In the genomic region with DNA sequence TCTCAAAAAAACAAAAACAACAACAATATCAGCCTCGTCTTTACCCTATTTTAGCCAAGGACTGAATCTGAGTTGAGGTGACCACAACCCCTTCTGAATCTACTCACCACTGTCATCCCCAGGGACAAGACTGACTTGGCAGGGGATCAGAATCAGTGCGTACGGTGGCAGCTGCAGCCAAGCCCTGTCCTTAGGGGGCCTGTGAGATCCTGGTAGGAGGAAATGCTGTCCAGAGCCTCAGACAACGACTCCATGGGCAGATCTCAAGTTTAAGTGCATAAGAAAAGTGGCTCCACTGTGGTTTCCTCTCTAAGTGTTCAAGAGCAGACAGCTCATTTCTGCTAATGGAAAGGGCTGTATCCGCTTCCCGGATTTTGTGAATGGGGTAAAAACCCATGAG, we compare ENCODE assay signal across 16 cellular contexts. TPM values are rescaled to one million over a fixed set of nuclear protein-coding genes. Genes with fewer than 3 reads are reported as not detected.
DNase-seq lines count a peak whose midpoint lies in the region; ATAC-seq and TF ChIP-seq lines count a peak whose summit lies in the region.
"Had no signal": no experiment of that assay in that cellular context is flagged by ENCODE, and none has a peak within 500 bp of the region (broad histone marks: within the 10 kb centered on the region; RNA-seq: fewer than 3 reads in every experiment).

No MANE protein-coding gene starts in this region.

- no peaks in the 10 kb centered on the region for H3K27me3 ChIP-seq in upper lobe of right lung
- H3K27me3 ChIP-seq: hepatocyte had no signal

- no peak for TF ChIP-seq CTCF in fibroblast of mammary gland (conservative IDR thresholded peaks at IDR 0.05; ENCODE audit: control insufficient read depth, insufficient read depth, low read depth, low read length)
- no peak for TF ChIP-seq CTCF in upper lobe of right lung (IDR thresholded peaks at IDR 0.05)

- intact Hi-C loops in upper lobe of right lung (cut with DNase I), result no loop called here

- no peak overlapping the region for H3K4me3 ChIP-seq in fibroblast of mammary gland (ENCODE audit: control insufficient read depth, low read depth, low read length)
- H3K4me3 ChIP-seq in upper lobe of right lung, result no peak overlapping the region
- H3K4me3 ChIP-seq: hepatocyte had no signal

- H3K4me1 ChIP-seq in upper lobe of right lung, result no peaks in the 10 kb centered on the region

- no peak overlapping the region for H3K27ac ChIP-seq in upper lobe of right lung
- H3K27ac ChIP-seq: hepatocyte had no signal

- ATAC-seq in upper lobe of right lung (peak; percentile 29), GM18517 (IDR thresholded peaks at IDR 0.05; ENCODE audit: unreplicated experiment) (no peak)
- ATAC-seq: Panc1; stimulated activated effector memory CD8-positive, alpha-beta T cell treated with anti-CD3 and anti-CD28 coated beads, Interleukin-12 subunit alpha, Interleukin-12 subunit beta, amount 100 ng/mL, for 72 hours had no signal

- H3K9me3 ChIP-seq in upper lobe of right lung, result no peaks in the 10 kb centered on the region

- DNase-seq in NCI-H82 (lab: John Stamatoyannopoulos, UW) (peak; percentile 21), NCI-H82 treated with DMSO at 0.1 percent for 48 hours (lab: John Stamatoyannopoulos, UW; ENCODE audit: unreplicated experiment) (no peak), NCI-H2107 treated with DMSO at 0.1 percent for 48 hours (lab: John Stamatoyannopoulos, UW; ENCODE audit: unreplicated experiment) (peak; percentile 84), fibroblast of mammary gland (ENCODE audit: low read depth) (peak; percentile 70), upper lobe of right lung (no peak), DMS114 treated with DMSO at 0.1 percent for 48 hours (lab: John Stamatoyannopoulos, UW; ENCODE audit: unreplicated experiment) (no peak)
- no peak for DNase-seq in activated CD4-positive, alpha-beta T cell treated with anti-CD3 and anti-CD28 coated beads for 48 hours
- DNase-seq: activated naive CD4-positive, alpha-beta T cell treated with Interleukin-2 at 50 U/mL for 16 hours; CD4-positive, CD25-positive, alpha-beta regulatory T cell; GOT3; NCI-H2029; NCI-H526 treated with DMSO at 0.1 percent for 48 hours had no signal

- no peaks in the 10 kb centered on the region for H3K36me3 ChIP-seq in upper lobe of right lung

RNA-seq across cellular contexts. Expression of a gene that starts 22.4 kb away (rescaled TPM):
- total RNA-seq in upper lobe of right lung, result 27.5 TPM

RNA-seq across cellular contexts. Expression of a gene that starts 53.9 kb away (rescaled TPM):
- 10.7 TPM for total RNA-seq in upper lobe of right lung

Comparison
In these comparisons a context has a peak if more than half of its experiments do, and no peak if none do; other contexts are left out.
1. DNase-seq: peak in NCI-H82 (single experiment), NCI-H2107 treated with DMSO at 0.1 percent for 48 hours (single experiment) and fibroblast of mammary gland (single experiment); none in NCI-H82 treated with DMSO at 0.1 percent for 48 hours (single experiment), upper lobe of right lung (single experiment), DMS114 treated with DMSO at 0.1 percent for 48 hours (single experiment) and activated CD4-positive, alpha-beta T cell treated with anti-CD3 and anti-CD28 coated beads for 48 hours (single experiment).